Comparison of ENCODE assay signal across 20 cellular contexts in the genomic region with DNA sequence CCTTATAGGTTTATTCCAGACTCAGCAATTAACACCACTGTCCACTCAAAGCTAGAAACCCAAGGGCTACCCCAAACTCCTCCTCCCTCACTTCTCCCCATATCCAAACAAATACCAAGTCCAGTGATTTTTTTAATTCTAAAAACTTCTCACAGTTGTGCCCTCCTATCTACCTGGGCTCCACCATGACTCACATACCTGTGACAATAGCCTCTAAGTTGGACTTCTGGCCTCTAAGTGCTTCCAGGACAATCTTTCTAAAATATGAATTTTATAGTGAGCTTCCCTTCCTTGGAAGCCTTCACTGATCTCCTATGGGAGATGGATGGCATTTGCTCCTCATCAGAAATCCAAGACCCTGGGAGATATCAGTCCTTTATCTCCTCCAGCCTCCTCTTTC.
DNase-seq lines count a peak whose midpoint lies in the region; ATAC-seq, FAIRE-seq and TF ChIP-seq lines count a peak whose summit lies in the region.
"Had no signal": no experiment of that assay in that cellular context is flagged by ENCODE, and none has a peak within 500 bp of the region (broad histone marks: within the 10 kb centered on the region; RNA-seq: fewer than 3 reads in every experiment).

No MANE protein-coding gene starts in this region.

- H4K91ac ChIP-seq in mesenchymal stem cell (ENCODE audit: low read length), result no peak overlapping the region

- H3K36me3 ChIP-seq in K562 (ENCODE audit: control insufficient read depth, insufficient read depth, low read length) (no peaks in the 10 kb centered on the region), mesenchymal stem cell (ENCODE audit: control insufficient read depth in 1 of 2, insufficient read depth in 2 of 2, low read depth in 1 of 2, low read length in 2 of 2) (no peaks in the 10 kb centered on the region)
- H3K36me3 ChIP-seq: BLaER1 treated with 17β-estradiol and CSF1 and Interleukin-3, amounts not matched to agents 10 nM and 100 nM had no signal

- no peak overlapping the region for H3K4me3 ChIP-seq in K562
- H3K4me3 ChIP-seq in mesenchymal stem cell (ENCODE audit: insufficient read depth in 1 of 2, low read depth in 1 of 2, low read length in 2 of 2), result no peak overlapping the region
- H3K4me3 ChIP-seq: BLaER1 treated with 17β-estradiol and CSF1 and Interleukin-3, amounts not matched to agents 10 nM and 100 nM had no signal

- H4K8ac ChIP-seq in mesenchymal stem cell (ENCODE audit: low read length), result no peak overlapping the region

- POLR2A ChIA-PET in K562 (lab: Yijun Ruan, JAX), result interaction anchor here (0.7 to 1.4 kb wide), 3 partner anchors 13 to 422 kb away, joined by 3 read pairs; no protein-coding TSS in a partner anchor

- H4K20me1 ChIP-seq in K562 (replicated peaks; ENCODE audit: control insufficient read depth, insufficient read depth, low read length), result no peaks in the 10 kb centered on the region
- H4K20me1 ChIP-seq: BLaER1 treated with 17β-estradiol and CSF1 and Interleukin-3, amounts not matched to agents 10 nM and 100 nM had no signal

- no peak for TF ChIP-seq POLR2A in K562 (conservative IDR thresholded peaks at IDR 0.05)

- no peaks in the 10 kb centered on the region for H3K79me2 ChIP-seq in K562 (ENCODE audit: control insufficient read depth, insufficient read depth, low read length)

- H3K4ac ChIP-seq in mesenchymal stem cell (ENCODE audit: low read depth in 1 of 2, low read length in 2 of 2), result no peak overlapping the region

- H3K18ac ChIP-seq in mesenchymal stem cell (ENCODE audit: low read depth in 1 of 2, low read length in 2 of 2), result no peak overlapping the region

- no peak overlapping the region for H3K4me3 Mint-ChIP-seq in activated T-cell treated with anti-CD3 and anti-CD28 coated beads, Interleukin-2, amount 50 U/mL, for 72 hours
- H3K4me3 Mint-ChIP-seq in stimulated activated memory B cell treated with anti-CD40 and anti-IgM and Interleukin-4, amounts not matched to agents 10 μg/mL and 1 μg/mL and 100 μg/mL, for 72 hours, result no peak overlapping the region
- H3K4me3 Mint-ChIP-seq: CD4-positive, CD25-positive, alpha-beta regulatory T cell; H9 had no signal

- peak overlapping the region; percentile 31 for H2AK5ac ChIP-seq in mesenchymal stem cell (ENCODE audit: low read length, severe bottlenecking)

- TF ChIP-seq RAD21 in K562 (CRISPR knock-in tag; conservative IDR thresholded peaks at IDR 0.05 in 1 of 2, IDR thresholded peaks at IDR 0.05 in 1 of 2), result no peak

- no peaks in the 10 kb centered on the region for H3K9me3 Mint-ChIP-seq in activated T-cell treated with anti-CD3 and anti-CD28 coated beads, Interleukin-2, amount 50 U/mL, for 72 hours
- no peaks in the 10 kb centered on the region for H3K9me3 Mint-ChIP-seq in stimulated activated memory B cell treated with anti-CD40 and anti-IgM and Interleukin-4, amounts not matched to agents 10 μg/mL and 1 μg/mL and 100 μg/mL, for 72 hours
- H3K9me3 Mint-ChIP-seq: CD4-positive, CD25-positive, alpha-beta regulatory T cell had no signal

- no peaks in the 10 kb centered on the region for H3K9me1 ChIP-seq in K562 (ENCODE audit: control insufficient read depth, insufficient read depth, low read length)

- intact Hi-C loops in K562 (cut with micrococcal nuclease), result no loop called here

- H3K14ac ChIP-seq in mesenchymal stem cell (ENCODE audit: low read length in 2 of 2), result no peak overlapping the region

- H3K23ac ChIP-seq in mesenchymal stem cell (ENCODE audit: low read length in 2 of 2), result no peak overlapping the region

- in situ Hi-C loops in K562 (cut with MboI), result no loop called here

- H3K9me3 ChIP-seq in K562 (replicated peaks; ENCODE audit: control insufficient read depth, insufficient read depth, low read depth, low read length) (no peaks in the 10 kb centered on the region), mesenchymal stem cell (ENCODE audit: control insufficient read depth, low read length) (no peaks in the 10 kb centered on the region)

- no peaks in the 10 kb centered on the region for H3K27me3 Mint-ChIP-seq in activated T-cell treated with anti-CD3 and anti-CD28 coated beads, Interleukin-2, amount 50 U/mL, for 72 hours (ENCODE audit: low read depth)
- H3K27me3 Mint-ChIP-seq in stimulated activated memory B cell treated with anti-CD40 and anti-IgM and Interleukin-4, amounts not matched to agents 10 μg/mL and 1 μg/mL and 100 μg/mL, for 72 hours, result no peaks in the 10 kb centered on the region
- H3K27me3 Mint-ChIP-seq: CD4-positive, CD25-positive, alpha-beta regulatory T cell had no signal

- no peaks in the 10 kb centered on the region for H3K27me3 ChIP-seq in K562 (ENCODE audit: control insufficient read depth in 2 of 2, insufficient read depth in 2 of 2, low read length in 2 of 2)
- H3K27me3 ChIP-seq in mesenchymal stem cell (ENCODE audit: control insufficient read depth in 1 of 2, insufficient read depth in 1 of 2, low read length in 2 of 2), result no peaks in the 10 kb centered on the region
- H3K27me3 ChIP-seq: BLaER1 treated with 17β-estradiol and CSF1 and Interleukin-3, amounts not matched to agents 10 nM and 100 nM had no signal

- H2AFZ ChIP-seq in K562 (ENCODE audit: low read depth, low read length), result no peak overlapping the region
- H2AFZ ChIP-seq in mesenchymal stem cell (ENCODE audit: low read depth, low read length), result no peak overlapping the region

- H2BK120ac ChIP-seq in mesenchymal stem cell (ENCODE audit: low read depth, low read length), result no peak overlapping the region

- H3K79me1 ChIP-seq in mesenchymal stem cell (replicated peaks; ENCODE audit: low read length, poor library complexity, severe bottlenecking), result no peaks in the 10 kb centered on the region

- no peak for ATAC-seq in activated T-cell treated with anti-CD3 and anti-CD28 coated beads, Interleukin-2, amount 50 U/mL, for 72 hours (replicated peaks in 1 of 2)
- ATAC-seq in K562, result no peak
- no peak for ATAC-seq in stimulated activated memory B cell treated with anti-CD40 and anti-IgM and Interleukin-4, amounts not matched to agents 10 μg/mL and 1 μg/mL and 100 μg/mL, for 72 hours

- H3K4me1 ChIP-seq in K562 (replicated peaks in 1 of 2; ENCODE audit: control insufficient read depth in 2 of 2, insufficient read depth in 2 of 2, low read length in 2 of 2) (no peaks in the 10 kb centered on the region; a peak in 1 of 5 replicates), mesenchymal stem cell (ENCODE audit: control insufficient read depth, insufficient read depth, low read depth, low read length) (peaks cover 13% of the 10 kb centered on the region)

- TF ChIP-seq CTCF in K562 (IDR thresholded peaks at IDR 0.05 in 2 of 3, conservative IDR thresholded peaks at IDR 0.05 in 1 of 3; ENCODE audit: insufficient read depth in 2 of 3, low read depth in 1 of 3, low read length in 3 of 3), result no peak

- H3K27ac Mint-ChIP-seq in activated T-cell treated with anti-CD3 and anti-CD28 coated beads, Interleukin-2, amount 50 U/mL, for 72 hours, result peak overlapping the region; percentile 59
- peak overlapping the region; percentile 1 for H3K27ac Mint-ChIP-seq in stimulated activated memory B cell treated with anti-CD40 and anti-IgM and Interleukin-4, amounts not matched to agents 10 μg/mL and 1 μg/mL and 100 μg/mL, for 72 hours

- CTCF ChIA-PET in K562 (lab: Yijun Ruan, JAX; ENCODE audit: low intra/inter-chr PET ratio), result no interaction called here

- no peak overlapping the region for H3K27ac ChIP-seq in K562 (ENCODE audit: extremely low read depth, low read depth, low read length)
- no peak overlapping the region for H3K27ac ChIP-seq in mesenchymal stem cell (ENCODE audit: low read length, poor library complexity, severe bottlenecking)
- H3K27ac ChIP-seq: BLaER1 treated with 17β-estradiol and CSF1 and Interleukin-3, amounts not matched to agents 10 nM and 100 nM had no signal

- no peak overlapping the region for H2BK5ac ChIP-seq in mesenchymal stem cell (ENCODE audit: low read depth, low read length, poor library complexity, severe bottlenecking)

- H3K4me1 Mint-ChIP-seq in activated T-cell treated with anti-CD3 and anti-CD28 coated beads, Interleukin-2, amount 50 U/mL, for 72 hours (ENCODE audit: low read depth), result peaks cover 25% of the 10 kb centered on the region
- H3K4me1 Mint-ChIP-seq in stimulated activated memory B cell treated with anti-CD40 and anti-IgM and Interleukin-4, amounts not matched to agents 10 μg/mL and 1 μg/mL and 100 μg/mL, for 72 hours, result no peaks in the 10 kb centered on the region

- no peaks in the 10 kb centered on the region for H3K36me3 Mint-ChIP-seq in activated T-cell treated with anti-CD3 and anti-CD28 coated beads, Interleukin-2, amount 50 U/mL, for 72 hours (ENCODE audit: insufficient read depth in 2 of 2)
- no peaks in the 10 kb centered on the region for H3K36me3 Mint-ChIP-seq in stimulated activated memory B cell treated with anti-CD40 and anti-IgM and Interleukin-4, amounts not matched to agents 10 μg/mL and 1 μg/mL and 100 μg/mL, for 72 hours
- H3K36me3 Mint-ChIP-seq: CD4-positive, CD25-positive, alpha-beta regulatory T cell had no signal

- FAIRE-seq in K562 (lab: Jason Lieb, UNC) (no peak), RCC 7860 (lab: Jason Lieb, UNC) (no peak)
- FAIRE-seq: D721Med, G401.6, GM12891 had no signal

- no peak for DNase-seq in activated T-cell treated with anti-CD3 and anti-CD28 coated beads, Interleukin-2, amount 50 U/mL, for 72 hours
- no peak for DNase-seq in activated T-cell treated with anti-CD3 and anti-CD28 coated beads, Interleukin-2, amount 50 U/mL, for 1 hour
- DNase-seq in K562 (ENCODE audit: extremely low read depth in 1 of 4, low spot score in 3 of 4) (no peak), mesenchymal stem cell (no peak), RCC 7860 (ENCODE audit: low spot score) (no peak), HT-29 (ENCODE audit: low spot score) (no peak), NCI-H345 treated with DMSO at 0.1 percent for 48 hours (lab: John Stamatoyannopoulos, UW; ENCODE audit: unreplicated experiment) (no peak)
- DNase-seq: 8988T; ACHN; CD4-positive, CD25-positive, alpha-beta regulatory T cell; DMS153; DMS79 treated with DMSO at 0.1 percent for 48 hours; EL; GOT3; H9 had no signal

- no peak overlapping the region for H2BK12ac ChIP-seq in mesenchymal stem cell (ENCODE audit: low read length in 2 of 2)

- no TSS peak for BruUV-seq in K562 (replicated peaks; lab: Mats Ljungman, UMichigan)

- TF ChIP-seq EP300 in K562 (IDR thresholded peaks at IDR 0.05; ENCODE audit: low read length), result no peak

- H3K9ac ChIP-seq in K562 (ENCODE audit: insufficient read depth in 1 of 2, low read depth in 2 of 2, low read length in 2 of 2) (no peak overlapping the region), mesenchymal stem cell (ENCODE audit: low read length) (no peak overlapping the region)
- H3K9ac ChIP-seq: BLaER1 treated with 17β-estradiol and CSF1 and Interleukin-3, amounts not matched to agents 10 nM and 100 nM had no signal

- H2BK15ac ChIP-seq in mesenchymal stem cell (ENCODE audit: low read depth, poor library complexity, severe bottlenecking), result no peak overlapping the region

- H3K4me2 ChIP-seq in K562 (ENCODE audit: insufficient read depth, low read length) (no peak overlapping the region), mesenchymal stem cell (ENCODE audit: low read length, poor library complexity, severe bottlenecking) (no peak overlapping the region)
- H3K4me2 ChIP-seq: BLaER1 treated with 17β-estradiol and CSF1 and Interleukin-3, amounts not matched to agents 10 nM and 100 nM had no signal

TF ChIP-seq in K562, 482 proteins besides CTCF, POLR2A, EP300 and RAD21 (continues in another document):
- TF ChIP-seq MXI1 (IDR thresholded peaks at IDR 0.05; ENCODE audit: low read depth, low read length) (no peak), C11orf30 (IDR thresholded peaks at IDR 0.05; ENCODE audit: low read depth) (peak; percentile 47; the same call in 1 of the 2 replicates)
